ENCODE assay signal across 9 cellular contexts in the genomic region with DNA sequence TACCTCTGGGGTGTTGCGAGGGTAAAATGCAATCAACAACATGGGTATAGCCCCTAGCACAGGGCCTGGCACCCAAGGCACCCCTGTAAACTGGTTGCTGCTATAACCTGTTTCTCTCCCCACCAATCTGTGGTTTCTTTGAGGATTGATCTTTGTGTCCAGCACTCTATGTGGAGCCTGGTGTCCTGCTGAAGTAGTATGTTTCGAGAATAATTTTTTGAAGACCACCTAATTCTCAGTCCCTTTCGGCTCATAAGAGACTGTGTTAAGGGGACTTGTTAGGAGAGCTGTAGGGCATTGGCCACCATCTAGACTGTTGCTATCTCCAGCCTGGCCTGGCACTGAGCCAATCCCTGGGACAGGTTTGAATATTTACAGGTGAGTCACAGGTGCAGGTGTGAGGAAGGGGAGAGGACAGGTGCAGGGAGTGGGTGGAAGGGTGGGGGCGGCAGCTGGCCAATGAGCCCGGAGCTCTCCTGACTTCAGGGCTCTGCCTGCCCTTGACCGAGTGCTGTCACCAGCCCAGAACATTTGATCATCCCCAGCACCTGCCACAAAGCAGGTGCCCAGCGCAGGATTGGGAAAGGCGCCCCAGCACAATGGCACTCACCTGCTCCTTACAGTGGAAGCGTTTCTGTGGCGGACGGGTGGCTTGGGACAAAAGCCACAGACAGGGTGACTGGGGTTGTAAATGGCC. TPM values are rescaled to one million over a fixed set of nuclear protein-coding genes. Genes with fewer than 3 reads are reported as not detected.
A peak's percentile ranks its signal among the peaks of the same experiment; 100 is the strongest.
DNase-seq lines count a peak whose midpoint lies in the region; ATAC-seq and TF ChIP-seq lines count a peak whose summit lies in the region.
"Had no signal": no experiment of that assay in that cellular context is flagged by ENCODE, and none has a peak within 500 bp of the region (broad histone marks: within the 10 kb centered on the region; RNA-seq: fewer than 3 reads in every experiment).

No MANE protein-coding gene starts in this region.

- H4K91ac ChIP-seq in mesenchymal stem cell (ENCODE audit: low read length): no peak overlapping the region

- H4K8ac ChIP-seq in mesenchymal stem cell (ENCODE audit: low read length): no peak overlapping the region

- DNase-seq in Caco-2 (peak; percentile 80 to 91), NCI-H146 treated with DMSO at 0.1 percent for 48 hours (lab: John Stamatoyannopoulos, UW; ENCODE audit: unreplicated experiment) (peak; percentile 99), mesenchymal stem cell (no peak), hypothalamus (lab: John Stamatoyannopoulos, UW) (no peak), endothelial cell (ENCODE audit: low spot score) (no peak), hippocampal formation (lab: John Stamatoyannopoulos, UW) (no peak), HuH-7 (ENCODE audit: low spot score) (no peak)

- H3K9me3 ChIP-seq in Caco-2 (no peaks in the 10 kb centered on the region), mesenchymal stem cell (ENCODE audit: control insufficient read depth, low read length) (no peaks in the 10 kb centered on the region)
- H3K9me3 ChIP-seq: BLaER1 treated with 17β-estradiol and CSF1 and Interleukin-3, amounts not matched to agents 10 nM and 100 nM had no signal

- H3K27me3 Mint-ChIP-seq in Caco-2 (ENCODE audit: insufficient read depth, unreplicated experiment): no peaks in the 10 kb centered on the region
- H3K27me3 Mint-ChIP-seq in activated T-helper 17 cell treated with anti-CD3 and anti-CD28 coated beads, Interleukin-2, amount 50 U/mL, for 72 hours: no peaks in the 10 kb centered on the region
- H3K27me3 Mint-ChIP-seq in endothelial cell (ENCODE audit: unreplicated experiment): peaks cover 4% of the 10 kb centered on the region

- no peak overlapping the region for H3K18ac ChIP-seq in mesenchymal stem cell (ENCODE audit: low read depth in 1 of 2, low read length in 2 of 2)

- peak overlapping the region in 1 of 2 experiments; percentile 34 for H3K23ac ChIP-seq in mesenchymal stem cell (ENCODE audit: low read length in 2 of 2)

- no peak overlapping the region for H2BK12ac ChIP-seq in mesenchymal stem cell (ENCODE audit: low read length in 2 of 2)

- H3K4ac ChIP-seq in mesenchymal stem cell (ENCODE audit: low read depth in 1 of 2, low read length in 2 of 2): no peak overlapping the region

- peaks cover 25% of the 10 kb centered on the region for H3K4me1 Mint-ChIP-seq in Caco-2 (ENCODE audit: low read depth, unreplicated experiment)
- no peaks in the 10 kb centered on the region for H3K4me1 Mint-ChIP-seq in activated T-helper 17 cell treated with anti-CD3 and anti-CD28 coated beads, Interleukin-2, amount 50 U/mL, for 72 hours
- no peaks in the 10 kb centered on the region for H3K4me1 Mint-ChIP-seq in endothelial cell (ENCODE audit: unreplicated experiment)

- 94% methylated on average over 11 of the region's 11 CpGs for WGBS in mesenchymal stem cell

- no peak overlapping the region for H2BK120ac ChIP-seq in mesenchymal stem cell (ENCODE audit: low read depth, low read length)

- H3K4me3 ChIP-seq in Caco-2 (ENCODE audit: low read depth, low read length) (no peak overlapping the region), mesenchymal stem cell (ENCODE audit: insufficient read depth in 1 of 2, low read depth in 1 of 2, low read length in 2 of 2) (peak overlapping the region in 1 of 2 experiments; percentile 55)
- H3K4me3 ChIP-seq: BLaER1 treated with 17β-estradiol and CSF1 and Interleukin-3, amounts not matched to agents 10 nM and 100 nM had no signal

- no peak for ATAC-seq in activated T-helper 17 cell treated with anti-CD3 and anti-CD28 coated beads, Interleukin-2, amount 50 U/mL, for 72 hours (replicated peaks)

- H3K4me2 ChIP-seq in mesenchymal stem cell (ENCODE audit: low read length, poor library complexity, severe bottlenecking): no peak overlapping the region

- intact Hi-C loops in Caco-2 (cut with micrococcal nuclease; ENCODE audit: unreplicated experiment): loop anchor here (1.0 to 2.0 kb wide), 4 partner anchors 31 to 254 kb away; no protein-coding TSS in a partner anchor

- H3K36me3 ChIP-seq in Caco-2 (ENCODE audit: control insufficient read depth, insufficient read depth, low read length) (0 out of 2 replicates have a peak, but pooled peaks cover 1% of the 10 kb centered on the region), mesenchymal stem cell (ENCODE audit: control insufficient read depth in 1 of 2, insufficient read depth in 2 of 2, low read depth in 1 of 2, low read length in 2 of 2) (peaks cover 12 to 44% of the 10 kb centered on the region in 2 experiments)

- CTCF ChIA-PET in Caco-2 (lab: Charles Lee): interaction anchor here (0.6 to 6.5 kb wide), 23 partner anchors 9 to 392 kb away, joined by 3 to 127 read pairs (median 4); a partner anchor contains a TSS

- H2BK5ac ChIP-seq in mesenchymal stem cell (ENCODE audit: low read depth, low read length, poor library complexity, severe bottlenecking): no peak overlapping the region

- H3K79me1 ChIP-seq in mesenchymal stem cell (replicated peaks; ENCODE audit: low read length, poor library complexity, severe bottlenecking): peaks cover 4% of the 10 kb centered on the region

- H2AFZ ChIP-seq in mesenchymal stem cell (ENCODE audit: low read depth, low read length): no peak overlapping the region

- H3K14ac ChIP-seq in mesenchymal stem cell (ENCODE audit: low read length in 2 of 2): no peak overlapping the region

- H3K4me3 Mint-ChIP-seq in Caco-2 (ENCODE audit: unreplicated experiment) (peak overlapping the region; percentile 0), endothelial cell (ENCODE audit: unreplicated experiment) (no peak overlapping the region)
- H3K4me3 Mint-ChIP-seq in activated T-helper 17 cell treated with anti-CD3 and anti-CD28 coated beads, Interleukin-2, amount 50 U/mL, for 72 hours: no peak overlapping the region

- H3K9ac ChIP-seq in mesenchymal stem cell (ENCODE audit: low read length): peak overlapping the region; percentile 75
- H3K9ac ChIP-seq: BLaER1 treated with 17β-estradiol and CSF1 and Interleukin-3, amounts not matched to agents 10 nM and 100 nM had no signal

- no TSS peak for BruUV-seq in Caco-2 (replicated peaks; lab: Mats Ljungman, UMichigan)

- no peaks in the 10 kb centered on the region for H3K9me3 Mint-ChIP-seq in Caco-2 (ENCODE audit: unreplicated experiment)
- no peaks in the 10 kb centered on the region for H3K9me3 Mint-ChIP-seq in activated T-helper 17 cell treated with anti-CD3 and anti-CD28 coated beads, Interleukin-2, amount 50 U/mL, for 72 hours
- H3K9me3 Mint-ChIP-seq in endothelial cell (ENCODE audit: unreplicated experiment): no peaks in the 10 kb centered on the region

- POLR2A ChIA-PET in Caco-2 (lab: Charles Lee): interaction anchor here (1.9 to 2.8 kb wide), 3 partner anchors 10 to 165 kb away, joined by 7 to 28 read pairs (median 26); a partner anchor contains a TSS

- H2AK5ac ChIP-seq in mesenchymal stem cell (ENCODE audit: low read length, severe bottlenecking): peak overlapping the region; percentile 13

- no peak for TF ChIP-seq CTCF in Caco-2 (IDR thresholded peaks at IDR 0.05; ENCODE audit: insufficient read depth in 1 of 2, low read depth in 1 of 2, low read length in 1 of 2, severe bottlenecking in 1 of 2, unreplicated experiment in 1 of 2)
- TF ChIP-seq CTCF in endothelial cell (IDR thresholded peaks at IDR 0.05; ENCODE audit: unreplicated experiment): no peak

- H3K27ac Mint-ChIP-seq in Caco-2 (ENCODE audit: unreplicated experiment) (peak overlapping the region; percentile 66), endothelial cell (ENCODE audit: unreplicated experiment) (no peak overlapping the region)
- peak overlapping the region; percentile 91 for H3K27ac Mint-ChIP-seq in activated T-helper 17 cell treated with anti-CD3 and anti-CD28 coated beads, Interleukin-2, amount 50 U/mL, for 72 hours

- H3K36me3 Mint-ChIP-seq in Caco-2 (ENCODE audit: insufficient read depth, unreplicated experiment) (peaks cover 77% of the 10 kb centered on the region), endothelial cell (ENCODE audit: low read depth, unreplicated experiment) (no peaks in the 10 kb centered on the region)
- no peaks in the 10 kb centered on the region for H3K36me3 Mint-ChIP-seq in activated T-helper 17 cell treated with anti-CD3 and anti-CD28 coated beads, Interleukin-2, amount 50 U/mL, for 72 hours (ENCODE audit: low read depth)

- H2BK15ac ChIP-seq in mesenchymal stem cell (ENCODE audit: low read depth, poor library complexity, severe bottlenecking): no peak overlapping the region

- H3K27ac ChIP-seq in mesenchymal stem cell (ENCODE audit: low read length, poor library complexity, severe bottlenecking): no peak overlapping the region
- H3K27ac ChIP-seq: BLaER1 treated with 17β-estradiol and CSF1 and Interleukin-3, amounts not matched to agents 10 nM and 100 nM had no signal

- no peaks in the 10 kb centered on the region for H3K27me3 ChIP-seq in Caco-2 (replicated peaks; ENCODE audit: control insufficient read depth, insufficient read depth, low read length)
- peaks cover 0 to 3% of the 10 kb centered on the region in 2 experiments for H3K27me3 ChIP-seq in mesenchymal stem cell (ENCODE audit: control insufficient read depth in 1 of 2, insufficient read depth in 1 of 2, low read length in 2 of 2)
- H3K27me3 ChIP-seq: BLaER1 treated with 17β-estradiol and CSF1 and Interleukin-3, amounts not matched to agents 10 nM and 100 nM had no signal

- H3K4me1 ChIP-seq in Caco-2 (peaks cover 27% of the 10 kb centered on the region), mesenchymal stem cell (ENCODE audit: control insufficient read depth, insufficient read depth, low read depth, low read length) (peaks cover 22% of the 10 kb centered on the region)

RNA-seq across cellular contexts. Expression of a gene that starts 8.1 kb away (rescaled TPM):
- total RNA-seq in Caco-2 (2022) (0.18 and 0.51 TPM in 2 replicates), endothelial cell (ENCODE audit: unreplicated experiment) (not detected)
- under 1 TPM; 0.26 to 0.41 TPM for total RNA-seq in activated T-helper 17 cell treated with anti-CD3 and anti-CD28 coated beads, Interleukin-2, amount 50 U/mL, for 72 hours
- polyA plus RNA-seq in mesenchymal stem cell (2013, experiment 1 of 2): 0.11 TPM
- 0.04 TPM for polyA plus RNA-seq in mesenchymal stem cell (2013, experiment 2 of 2)

RNA-seq across cellular contexts. Expression of a gene that starts 12.7 kb away (rescaled TPM):
- total RNA-seq in Caco-2 (2022) (3.4 and 4.5 TPM in 2 replicates), endothelial cell (ENCODE audit: unreplicated experiment) (not detected)
- 1 to 10 TPM; 1.5 to 2.6 TPM for total RNA-seq in activated T-helper 17 cell treated with anti-CD3 and anti-CD28 coated beads, Interleukin-2, amount 50 U/mL, for 72 hours
- polyA plus RNA-seq in mesenchymal stem cell (2013, experiment 1 of 2): not detected
- not detected for polyA plus RNA-seq in mesenchymal stem cell (2013, experiment 2 of 2)

RNA-seq across cellular contexts. Expression of a gene that starts 20.2 kb away (rescaled TPM):
- total RNA-seq in Caco-2 (2022) (98.4 and 105 TPM in 2 replicates), endothelial cell (ENCODE audit: unreplicated experiment) (9.8 TPM)
- total RNA-seq in activated T-helper 17 cell treated with anti-CD3 and anti-CD28 coated beads, Interleukin-2, amount 50 U/mL, for 72 hours: 10 to 100 TPM; 20.8 to 26.5 TPM
- polyA plus RNA-seq in mesenchymal stem cell (2013, experiment 1 of 2): 13.7 TPM
- polyA plus RNA-seq in mesenchymal stem cell (2013, experiment 2 of 2): 12.4 TPM

RNA-seq across cellular contexts. Expression of a gene that starts 32.1 kb away (rescaled TPM):
- total RNA-seq in Caco-2 (2022) (67.5 and 74.7 TPM in 2 replicates), endothelial cell (ENCODE audit: unreplicated experiment) (6.7 TPM)
- total RNA-seq in activated T-helper 17 cell treated with anti-CD3 and anti-CD28 coated beads, Interleukin-2, amount 50 U/mL, for 72 hours: 10 to 100 TPM; 40.2 to 65.4 TPM
- 2.2 TPM for polyA plus RNA-seq in mesenchymal stem cell (2013, experiment 1 of 2)
- polyA plus RNA-seq in mesenchymal stem cell (2013, experiment 2 of 2): 2.1 TPM

Comparison
In these comparisons a context has a peak if more than half of its experiments do, and no peak if none do; other contexts are left out.
1. DNase-seq: peak in Caco-2 (2 of 2) and NCI-H146 treated with DMSO at 0.1 percent for 48 hours (single experiment); none in mesenchymal stem cell (single experiment), hypothalamus (0 of 51), endothelial cell (single experiment), hippocampal formation (0 of 2) and HuH-7 (single experiment).